In the genomic region with DNA sequence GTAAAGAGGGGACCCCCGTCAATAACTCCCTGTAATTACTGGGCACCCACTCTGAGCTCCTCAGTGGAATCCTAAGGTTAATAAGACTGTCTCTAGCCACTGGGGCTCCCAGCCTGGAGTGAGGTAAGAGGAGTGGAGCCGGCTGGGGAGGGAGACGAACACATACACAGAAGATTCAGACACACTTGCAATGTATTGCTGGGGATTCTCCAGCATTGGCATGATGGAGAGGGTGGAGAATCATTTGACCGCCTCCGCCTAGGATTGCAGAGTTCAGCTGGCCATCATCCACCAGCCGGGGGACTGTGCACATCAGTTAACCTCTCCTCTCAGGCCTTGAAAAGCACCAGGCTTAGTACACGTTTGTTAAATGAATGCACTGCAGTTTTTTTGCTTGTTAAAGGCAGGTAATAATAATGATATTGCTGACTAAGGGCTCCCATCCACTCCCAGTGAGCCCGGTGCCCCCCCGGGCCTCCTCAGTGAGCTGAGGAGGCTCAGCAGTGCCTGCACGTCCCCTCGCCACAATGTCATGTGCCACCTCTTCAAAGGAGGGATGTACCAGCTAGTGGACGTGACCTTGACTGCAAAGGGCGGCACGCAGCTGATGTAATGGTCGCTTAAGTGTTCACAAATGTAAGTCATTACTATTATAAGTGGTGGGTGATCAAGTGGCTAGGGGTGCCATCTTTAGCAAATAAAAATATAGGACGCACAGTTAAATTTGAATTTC, we compare ENCODE assay signal across 20 cellular contexts. TPM values are rescaled to one million over a fixed set of nuclear protein-coding genes. Genes with fewer than 3 reads are reported as not detected.
"Had no signal": no experiment of that assay in that cellular context is flagged by ENCODE, and none has a peak within 500 bp of the region (broad histone marks: within the 10 kb centered on the region; RNA-seq: fewer than 3 reads in every experiment).

No MANE protein-coding gene starts in this region.

- H3K9me3 ChIP-seq: heart right ventricle had no signal

- H3K36me3 ChIP-seq: heart right ventricle had no signal

- H3K4me3 ChIP-seq: coronary artery, heart right ventricle had no signal

- H3K27me3 ChIP-seq: foreskin keratinocyte had no signal

- H3K4me1 ChIP-seq: foreskin keratinocyte had no signal

- FAIRE-seq: keratinocyte had no signal

- H3K27ac ChIP-seq: foreskin keratinocyte had no signal

- DNase-seq: activated CD4-positive, alpha-beta T cell treated with anti-CD3 and anti-CD28 coated beads for 4 hours; activated CD8-positive, alpha-beta memory T cell treated with anti-CD3 and anti-CD28 coated beads, Interleukin-2, amount 50 U/mL, for 48 hours; activated CD8-positive, alpha-beta T cell treated with anti-CD3 and anti-CD28 coated beads for 36 hours; activated naive CD4-positive, alpha-beta T cell treated with anti-CD3 and anti-CD28 coated beads, Interleukin-2, amount 10 ng/mL, durations not matched to agents 7 days and 5 days; central memory CD4-positive, alpha-beta T cell; effector memory CD8-positive, alpha-beta T cell; foreskin keratinocyte; naive B cell; stimulated activated CD4-positive, alpha-beta T cell treated with anti-CD3 and anti-CD28 coated beads, Interleukin-4, amount 100 ng/mL, for 1 hour; stimulated activated CD8-positive, alpha-beta memory T cell treated with anti-CD3 and anti-CD28 coated beads, Interleukin-4, amount 100 ng/mL, for 48 hours; stimulated activated naive CD8-positive, alpha-beta T cell treated with anti-CD3 and anti-CD28 coated beads, Interleukin-15, Interleukin-2, amounts not matched to agents 100 U/mL and 50 U/mL, for 24 hours; T-helper 9 cell had no signal

- ATAC-seq: activated CD8-positive, alpha-beta T cell treated with anti-CD3 and anti-CD28 coated beads for 36 hours; effector memory CD8-positive, alpha-beta T cell; foreskin keratinocyte; stimulated activated naive CD8-positive, alpha-beta T cell treated with anti-CD3 and anti-CD28 coated beads, Interleukin-15, Interleukin-2, amounts not matched to agents 100 U/mL and 50 U/mL, for 24 hours had no signal

RNA-seq across cellular contexts. Expression of a gene that starts 20.3 kb away (rescaled TPM):
- total RNA-seq: epithelial cell of proximal tubule, foreskin keratinocyte, progenitor cell of endocrine pancreas, SK-MEL-5 had no signal
- polyA plus RNA-seq: foreskin keratinocyte, keratinocyte had no signal

RNA-seq across cellular contexts. Expression of a gene that starts 26.5 kb away (rescaled TPM):
- total RNA-seq: activated CD8-positive, alpha-beta T cell treated with anti-CD3 and anti-CD28 coated beads for 36 hours; epithelial cell of proximal tubule; foreskin keratinocyte; heart right ventricle; SK-MEL-5; temporal lobe; urinary bladder had no signal
- polyA plus RNA-seq: foreskin keratinocyte, keratinocyte had no signal

RNA-seq across cellular contexts. Expression of a gene that starts 37.6 kb away (rescaled TPM):
- total RNA-seq: activated CD8-positive, alpha-beta T cell treated with anti-CD3 and anti-CD28 coated beads for 36 hours; epithelial cell of proximal tubule; foreskin keratinocyte; SK-MEL-5 had no signal
- polyA plus RNA-seq: foreskin keratinocyte, keratinocyte had no signal

RNA-seq across cellular contexts. Expression of a gene that starts 48.7 kb away (rescaled TPM):
- total RNA-seq: activated CD8-positive, alpha-beta T cell treated with anti-CD3 and anti-CD28 coated beads for 36 hours; epithelial cell of proximal tubule; heart right ventricle had no signal
